In the genomic region with DNA sequence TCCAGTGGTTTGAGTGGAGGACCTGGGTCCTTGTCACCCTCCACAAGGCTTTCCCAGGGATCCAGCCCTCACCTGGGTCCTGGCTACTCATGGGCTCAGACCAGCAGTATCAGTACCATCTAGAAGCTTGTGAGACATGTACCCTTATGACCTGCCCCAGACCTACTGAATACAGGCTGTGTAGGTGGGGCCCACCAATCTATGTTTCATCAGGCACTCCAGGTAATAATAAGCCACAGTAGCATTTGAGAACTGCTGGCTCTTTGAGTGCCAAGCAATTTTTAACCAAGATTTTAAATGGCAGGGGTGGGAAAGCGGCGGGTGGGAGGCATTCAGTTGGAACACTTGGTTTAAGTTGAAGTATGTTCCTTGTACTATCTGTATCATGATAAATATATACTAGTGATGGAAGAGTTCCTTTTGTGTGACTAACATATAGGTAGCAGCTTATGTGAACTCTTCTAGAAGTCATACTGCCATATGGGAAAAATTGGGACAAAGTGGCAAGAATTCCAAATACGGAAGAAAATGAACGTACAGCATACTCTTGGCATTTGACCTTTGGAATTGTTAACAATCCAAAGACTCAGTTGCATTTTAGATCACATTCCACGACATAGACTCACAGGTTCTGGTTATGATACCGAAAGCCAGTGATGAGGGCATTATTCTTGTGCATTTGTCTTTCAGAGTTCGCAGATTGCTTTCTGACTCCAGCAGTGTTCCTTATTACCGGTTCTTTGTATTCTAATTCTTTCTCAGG, we compare ENCODE assay signal across 14 cellular contexts.
DNase-seq lines count a peak whose midpoint lies in the region; ATAC-seq and TF ChIP-seq lines count a peak whose summit lies in the region.
"Had no signal": no experiment of that assay in that cellular context is flagged by ENCODE, and none has a peak within 500 bp of the region (broad histone marks: within the 10 kb centered on the region; RNA-seq: fewer than 3 reads in every experiment).

No MANE protein-coding gene starts in this region.

- TF ChIP-seq POLR2A in vagina (IDR thresholded peaks at IDR 0.05), result no peak

- no peak overlapping the region for H3K4me2 ChIP-seq in osteoblast (ENCODE audit: insufficient read depth, low read length)

- TF ChIP-seq CTCF in right atrium auricular region (IDR thresholded peaks at IDR 0.05), result no peak
- no peak for TF ChIP-seq CTCF in endothelial cell (IDR thresholded peaks at IDR 0.05; ENCODE audit: unreplicated experiment)
- no peak for TF ChIP-seq CTCF in osteoblast (IDR thresholded peaks at IDR 0.05; ENCODE audit: extremely low read depth, low read depth, low read length)
- no peak for TF ChIP-seq CTCF in vagina (IDR thresholded peaks at IDR 0.05)

- no peaks in the 10 kb centered on the region for H3K9me3 Mint-ChIP-seq in endothelial cell (ENCODE audit: unreplicated experiment)
- H3K9me3 Mint-ChIP-seq in activated T-cell treated with anti-CD3 and anti-CD28 coated beads, Interleukin-2, amount 50 U/mL, for 24 hours, result no peaks in the 10 kb centered on the region

- peak overlapping the region; percentile 20 for H3K27ac Mint-ChIP-seq in endothelial cell (ENCODE audit: unreplicated experiment)
- no peak overlapping the region for H3K27ac Mint-ChIP-seq in activated T-cell treated with anti-CD3 and anti-CD28 coated beads, Interleukin-2, amount 50 U/mL, for 24 hours
- H3K27ac Mint-ChIP-seq: T-helper 17 cell had no signal

- H4K20me1 ChIP-seq in osteoblast (ENCODE audit: insufficient read depth, low read length), result peaks cover 26% of the 10 kb centered on the region

- peaks cover 68% of the 10 kb centered on the region for H3K79me2 ChIP-seq in osteoblast (ENCODE audit: insufficient read depth, low read length)

- peaks cover 4% of the 10 kb centered on the region for H3K27me3 Mint-ChIP-seq in endothelial cell (ENCODE audit: unreplicated experiment)
- H3K27me3 Mint-ChIP-seq in activated T-cell treated with anti-CD3 and anti-CD28 coated beads, Interleukin-2, amount 50 U/mL, for 24 hours, result no peaks in the 10 kb centered on the region
- H3K27me3 Mint-ChIP-seq: T-helper 17 cell had no signal

- peaks cover 0 to 68% of the 10 kb centered on the region in 2 donors for H3K4me1 ChIP-seq in right atrium auricular region
- H3K4me1 ChIP-seq in osteoblast (ENCODE audit: insufficient read depth, low read length), result peaks cover 53% of the 10 kb centered on the region
- H3K4me1 ChIP-seq in vagina, result peaks cover 38% of the 10 kb centered on the region

- intact Hi-C loops in cardiac septum (cut with DNase I), result loop anchor here (5.0 kb wide), 4 partner anchors 36 to 59 kb away; no protein-coding TSS in a partner anchor
- intact Hi-C loops in vagina (cut with DNase I), result no loop called here

- no peak for ATAC-seq in GM18511 (IDR thresholded peaks at IDR 0.05; ENCODE audit: unreplicated experiment)
- ATAC-seq: PC-3, T-helper 17 cell had no signal

- H3K36me3 Mint-ChIP-seq in endothelial cell (ENCODE audit: low read depth, unreplicated experiment), result peaks cover 37% of the 10 kb centered on the region
- peaks cover 61% of the 10 kb centered on the region for H3K36me3 Mint-ChIP-seq in activated T-cell treated with anti-CD3 and anti-CD28 coated beads, Interleukin-2, amount 50 U/mL, for 24 hours (ENCODE audit: low read depth)

- DNase-seq in right atrium auricular region (ENCODE audit: low spot score), result no peak
- DNase-seq in cardiac septum (ENCODE audit: low spot score), result no peak
- DNase-seq in endothelial cell (ENCODE audit: low spot score), result no peak
- DNase-seq in osteoblast (ENCODE audit: insufficient read length, low spot score, missing footprints), result peak; percentile 37
- no peak for DNase-seq in vagina (ENCODE audit: extremely low spot score in 2 of 2)
- DNase-seq in stimulated activated CD4-positive, alpha-beta T cell treated with anti-CD3 and anti-CD28 coated beads, Interleukin-4, amount 100 ng/mL, for 1 hour, result no peak
- no peak for DNase-seq in activated T-cell treated with anti-CD3 and anti-CD28 coated beads, Interleukin-2, amount 50 U/mL, for 24 hours
- DNase-seq: activated gamma-delta T cell, DMS 273 treated with DMSO at 0.1 percent for 48 hours, MG63, PC-3, T-helper 17 cell had no signal

- H3K9me3 ChIP-seq in right atrium auricular region, result no peaks in the 10 kb centered on the region
- H3K9me3 ChIP-seq in osteoblast (ENCODE audit: low read depth, low read length), result no peaks in the 10 kb centered on the region
- H3K9me3 ChIP-seq in vagina, result no peaks in the 10 kb centered on the region
- H3K9me3 ChIP-seq: MG63 had no signal

- no peaks in the 10 kb centered on the region for H3K27me3 ChIP-seq in right atrium auricular region
- H3K27me3 ChIP-seq in osteoblast (ENCODE audit: insufficient read depth, low read length), result no peaks in the 10 kb centered on the region
- no peaks in the 10 kb centered on the region for H3K27me3 ChIP-seq in vagina
- H3K27me3 ChIP-seq: MG63 had no signal

- H3K4me3 ChIP-seq in right atrium auricular region (no peak overlapping the region), osteoblast (ENCODE audit: insufficient read depth, low read length) (no peak overlapping the region), vagina (no peak overlapping the region)
- H3K4me3 ChIP-seq: lung, MG63 had no signal

- H3K36me3 ChIP-seq in right atrium auricular region, result peaks cover 5% of the 10 kb centered on the region
- peaks cover 42% of the 10 kb centered on the region for H3K36me3 ChIP-seq in osteoblast (ENCODE audit: insufficient read depth, low read length)
- no peaks in the 10 kb centered on the region for H3K36me3 ChIP-seq in vagina

- H3K27ac ChIP-seq in right atrium auricular region (peak overlapping the region; percentile 66 to 86), osteoblast (ENCODE audit: low read depth, low read length) (peak overlapping the region; percentile 84), vagina (peak overlapping the region; percentile 79)

- peaks cover 66% of the 10 kb centered on the region for H3K4me1 Mint-ChIP-seq in endothelial cell (ENCODE audit: unreplicated experiment)
- peaks cover 4% of the 10 kb centered on the region for H3K4me1 Mint-ChIP-seq in activated T-cell treated with anti-CD3 and anti-CD28 coated beads, Interleukin-2, amount 50 U/mL, for 24 hours (ENCODE audit: low read depth)
- H3K4me1 Mint-ChIP-seq: T-helper 17 cell had no signal

- H3K4me3 Mint-ChIP-seq in endothelial cell (ENCODE audit: unreplicated experiment), result peak overlapping the region; percentile 72
- no peak overlapping the region for H3K4me3 Mint-ChIP-seq in activated T-cell treated with anti-CD3 and anti-CD28 coated beads, Interleukin-2, amount 50 U/mL, for 24 hours
- H3K4me3 Mint-ChIP-seq: T-helper 17 cell had no signal

- no peak overlapping the region for H2AFZ ChIP-seq in osteoblast (ENCODE audit: low read length)
